12 cellular contexts compared by ENCODE assay signal in genomic region chr20:48983423-48984400, GRCh38.
DNase-seq lines count a peak whose midpoint lies in the region; ATAC-seq and TF ChIP-seq lines count a peak whose summit lies in the region.
"Had no signal": no experiment of that assay in that cellular context is flagged by ENCODE, and none has a peak within 500 bp of the region (broad histone marks: within the 10 kb centered on the region; RNA-seq: fewer than 3 reads in every experiment).

No MANE protein-coding gene starts in this region.

- CTCF ChIA-PET in AG04449 (lab: Yijun Ruan, JAX) = interaction anchor here (0.6 to 1.7 kb wide), 3 partner anchors 37 to 326 kb away, joined by 3 to 4 read pairs (median 3); no protein-coding TSS in a partner anchor

- H3K27me3 ChIP-seq in lung (ENCODE audit: control insufficient read depth, insufficient read depth) (no peaks in the 10 kb centered on the region), sigmoid colon (no peaks in the 10 kb centered on the region)

- WGBS in lung, 2 donors = 83 to 92% methylated on average over 5 of the region's 5 CpGs
- 92 to 93% methylated on average over 5 of the region's 5 CpGs for WGBS in sigmoid colon, 2 donors

- H3K4me3 ChIP-seq in AG04449 (ENCODE audit: low read depth, low read length) = no peak overlapping the region
- H3K4me3 ChIP-seq in lung = no peak overlapping the region
- H3K4me3 ChIP-seq in sigmoid colon = no peak overlapping the region

- peak; percentile 19 for ATAC-seq in lung (ENCODE audit: insufficient read depth, low FRiP score)
- ATAC-seq: WTC11 had no signal

- H3K36me3 ChIP-seq in lung (ENCODE audit: control insufficient read depth in 2 of 2, insufficient read depth in 2 of 2, low read length in 2 of 2) (peaks cover 25 to 36% of the 10 kb centered on the region in 2 donors), sigmoid colon (peaks cover 22 to 67% (median 57%) of the 10 kb centered on the region in 4 donors)

- POLR2A ChIA-PET in AG04449 (lab: Yijun Ruan, JAX) = no interaction called here

- peak overlapping the region in 1 of 2 donors; percentile 68 for H3K27ac ChIP-seq in lung (ENCODE audit: low read depth in 1 of 2, low read length in 1 of 2)
- no peak overlapping the region for H3K27ac ChIP-seq in sigmoid colon

- H3K9me3 ChIP-seq in lung (ENCODE audit: control insufficient read depth in 2 of 2, insufficient read depth in 1 of 2, low read length in 1 of 2) (peaks cover 0 to 4% of the 10 kb centered on the region in 2 donors), sigmoid colon (no peaks in the 10 kb centered on the region)

- DNase-seq in AG04449 (ENCODE audit: low read depth, low spot score) = peak; percentile 44
- DNase-seq in M059J (ENCODE audit: low read depth) = peak; percentile 100
- peak; percentile 93 to 99 for DNase-seq in dermis microvascular lymphatic vessel endothelial cell (ENCODE audit: low read depth in 2 of 2)
- DNase-seq in lung (ENCODE audit: low spot score) = no peak
- no peak for DNase-seq in NCI-H526 (lab: John Stamatoyannopoulos, UW)
- DNase-seq in sigmoid colon = no peak
- no peak for DNase-seq in NCI-H1436 treated with DMSO at 0.1 percent for 48 hours (lab: John Stamatoyannopoulos, UW)
- no peak for DNase-seq in NCI-H187 treated with DMSO at 0.1 percent for 48 hours (lab: John Stamatoyannopoulos, UW)
- DNase-seq: immature natural killer cell; NCI-H446 treated with DMSO at 0.1 percent for 48 hours; stimulated activated CD4-positive, alpha-beta T cell treated with anti-CD3 and anti-CD28 coated beads, Interleukin-1b, Interleukin-23, amount 100 ng/mL, for 48 hours had no signal

- TF ChIP-seq CTCF in AG04449 (IDR thresholded peaks at IDR 0.05; ENCODE audit: insufficient read depth, low read length, missing control alignments) (no peak), lung (IDR thresholded peaks at IDR 0.05; ENCODE audit: control extremely low read depth, extremely low read depth) (no peak), sigmoid colon (IDR thresholded peaks at IDR 0.05) (no peak)

- TF ChIP-seq POLR2A in sigmoid colon (IDR thresholded peaks at IDR 0.05) = no peak

- H3K4me1 ChIP-seq in lung (ENCODE audit: control insufficient read depth in 2 of 2, insufficient read depth in 2 of 2, low read length in 2 of 2) (peaks cover 0 to 8% of the 10 kb centered on the region in 2 donors), sigmoid colon (no peaks in the 10 kb centered on the region)

- intact Hi-C loops in sigmoid colon (cut with DNase I) = no loop called here

- TF ChIP-seq EP300 in sigmoid colon (IDR thresholded peaks at IDR 0.05) = no peak

Comparison
In these comparisons a context has a peak if more than half of its experiments do, and no peak if none do; other contexts are left out.
1. DNase-seq: peak in AG04449 (single experiment), M059J (single experiment) and dermis microvascular lymphatic vessel endothelial cell (2 of 2); none in lung (single experiment), NCI-H526 (0 of 2), sigmoid colon (single experiment), NCI-H1436 treated with DMSO at 0.1 percent for 48 hours (single experiment) and NCI-H187 treated with DMSO at 0.1 percent for 48 hours (single experiment).